Comparison of ENCODE assay signal across 25 cellular contexts in genomic region chr2:18369750-18370149, GRCh38.
DNase-seq lines count a peak whose midpoint lies in the region; ATAC-seq, FAIRE-seq and TF ChIP-seq lines count a peak whose summit lies in the region.
"Had no signal": no experiment of that assay in that cellular context is flagged by ENCODE, and none has a peak within 500 bp of the region (broad histone marks: within the 10 kb centered on the region; RNA-seq: fewer than 3 reads in every experiment).

No MANE protein-coding gene starts in this region.

- H3K9me1 ChIP-seq in IMR-90 (ENCODE audit: insufficient read depth, low read length): no peaks in the 10 kb centered on the region

- TF ChIP-seq CTCF in IMR-90 (conservative IDR thresholded peaks at IDR 0.05; ENCODE audit: low read depth, low read length) (no peak), astrocyte (IDR thresholded peaks at IDR 0.05; ENCODE audit: insufficient read depth, low read depth, low read length) (no peak), fibroblast of the aortic adventitia (IDR thresholded peaks at IDR 0.05; ENCODE audit: insufficient read depth, low read length) (no peak), Peyer's patch (IDR thresholded peaks at IDR 0.05) (no peak)

- no peaks in the 10 kb centered on the region for H3K79me1 ChIP-seq in IMR-90 (ENCODE audit: low read depth in 1 of 2, low read length in 2 of 2)

- no peak overlapping the region for H4K5ac ChIP-seq in IMR-90 (ENCODE audit: low read depth, low read length)

- H3K27me3 ChIP-seq in IMR-90 (ENCODE audit: control insufficient read depth, insufficient read depth, low read length) (no peaks in the 10 kb centered on the region), astrocyte (ENCODE audit: insufficient read depth, low read length) (no peaks in the 10 kb centered on the region), Peyer's patch (no peaks in the 10 kb centered on the region)
- H3K27me3 ChIP-seq: heart left ventricle had no signal

- dilution Hi-C loops in IMR-90 (cut with HindIII; ENCODE audit: low sequenced_read_pairs, unreplicated experiment): no loop called here

- H2AFZ ChIP-seq in IMR-90 (replicated peaks; ENCODE audit: low read length, poor library complexity) (no peak overlapping the region), astrocyte (ENCODE audit: low read depth, low read length) (no peak overlapping the region)

- H2AK9ac ChIP-seq in IMR-90 (replicated peaks; ENCODE audit: low read depth, low read length, poor library complexity): no peak overlapping the region

- no peak overlapping the region for H4K91ac ChIP-seq in IMR-90 (ENCODE audit: insufficient read depth, low read depth, low read length)

- in situ Hi-C loops in IMR-90 (cut with MboI; ENCODE audit: low sequenced_read_pairs): loop anchor here (10.0 kb wide), 3 partner anchors 155 to 395 kb away; no protein-coding TSS in a partner anchor

- no peak overlapping the region for H3K14ac ChIP-seq in IMR-90 (replicated peaks; ENCODE audit: low read depth, low read length)

- no peak overlapping the region for H2AK5ac ChIP-seq in IMR-90 (ENCODE audit: low read depth, low read length)

- DNase-seq in AG08395 (ENCODE audit: low spot score): peak; percentile 6
- peak; percentile 74 for DNase-seq in IMR-90
- peak; percentile 88 for DNase-seq in astrocyte (ENCODE audit: low read depth)
- peak; percentile 59 for DNase-seq in fibroblast of the aortic adventitia (ENCODE audit: low read depth)
- DNase-seq in pons (ENCODE audit: low spot score): no peak
- DNase-seq in NCI-H128 (lab: John Stamatoyannopoulos, UW; ENCODE audit: unreplicated experiment): no peak
- DNase-seq in Peyer's patch: no peak
- DNase-seq in NK-92 treated with Interleukin-12 subunit alpha and Interleukin-12 subunit beta, amount 100 ng/mL, for 24 hours (lab: John Stamatoyannopoulos, UW): no peak
- DNase-seq: 8988T; activated CD4-positive, alpha-beta T cell treated with anti-CD3 and anti-CD28 coated beads for 1 hour; activated CD8-positive, alpha-beta T cell treated with anti-CD3 and anti-CD28 coated beads, Interleukin-2, amount 10 ng/mL, durations not matched to agents 7 days and 5 days; activated gamma-delta T cell; activated naive CD8-positive, alpha-beta T cell treated with anti-CD3 and anti-CD28 coated beads, Interleukin-2, amount 50 U/mL, for 24 hours; activated T-cell treated with anti-CD3 and anti-CD28 coated beads, Interleukin-2, amount 50 U/mL, for 1 hour; heart left ventricle; Karpas-422; left cardiac atrium; NCI-H1092; NCI-H1930; SIG-M5; stimulated activated CD8-positive, alpha-beta memory T cell treated with anti-CD3 and anti-CD28 coated beads, Interleukin-4, amount 100 ng/mL, for 48 hours; T-helper 1 cell; trophoblast cell had no signal

- no peak overlapping the region for H2BK5ac ChIP-seq in IMR-90 (ENCODE audit: low read depth, low read length, poor library complexity, severe bottlenecking)

- TF ChIP-seq RAD21 in IMR-90 (IDR thresholded peaks at IDR 0.05; ENCODE audit: low read length): no peak

- H3K36me3 Mint-ChIP-seq in astrocyte (ENCODE audit: low read depth, unreplicated experiment): no peaks in the 10 kb centered on the region

- H3K9me3 ChIP-seq in IMR-90 (ENCODE audit: control insufficient read depth, insufficient read depth, low read length) (no peaks in the 10 kb centered on the region), astrocyte (ENCODE audit: insufficient read depth, low read depth, low read length) (no peaks in the 10 kb centered on the region), Peyer's patch (no peaks in the 10 kb centered on the region)
- H3K9me3 ChIP-seq: heart left ventricle had no signal

- no peak overlapping the region for H3K4ac ChIP-seq in IMR-90 (ENCODE audit: low read depth, low read length)

- TF ChIP-seq POLR2A in IMR-90 (IDR thresholded peaks at IDR 0.05; ENCODE audit: low read depth, low read length) (no peak), Peyer's patch (IDR thresholded peaks at IDR 0.05) (no peak)

- H3K18ac ChIP-seq in IMR-90 (ENCODE audit: low read depth, low read length): no peak overlapping the region

- no peak overlapping the region for H3K27ac ChIP-seq in IMR-90 (ENCODE audit: insufficient read depth, low read length)
- H3K27ac ChIP-seq in astrocyte (ENCODE audit: low read depth, low read length): no peak overlapping the region
- no peak overlapping the region for H3K27ac ChIP-seq in Peyer's patch
- H3K27ac ChIP-seq: heart left ventricle had no signal

- no peaks in the 10 kb centered on the region for H3K27me3 Mint-ChIP-seq in astrocyte (ENCODE audit: low read depth, unreplicated experiment)
- H3K27me3 Mint-ChIP-seq: dendritic cell treated with granulocyte-macrophage colony-stimulating factor and Interleukin-4, amounts not matched to agents 40 ng/mL and 50 ng/mL, for 4 days had no signal

- POLR2A ChIA-PET in IMR-90 (lab: Charles Lee; ENCODE audit: unreplicated experiment): no interaction called here

- H3K4me2 ChIP-seq in IMR-90 (ENCODE audit: low read depth, low read length): no peak overlapping the region
- H3K4me2 ChIP-seq in astrocyte (ENCODE audit: low read length): peak overlapping the region; percentile 50

- no peak overlapping the region for H2BK20ac ChIP-seq in IMR-90 (ENCODE audit: low read depth, low read length)

- FAIRE-seq in astrocyte (lab: Jason Lieb, UNC): no peak

- no peak overlapping the region for H4K8ac ChIP-seq in IMR-90 (ENCODE audit: low read depth in 2 of 2, low read length in 2 of 2)

- ATAC-seq in IMR-90 (ENCODE audit: low read depth): peak; percentile 42; the same call in 1 of the 2 replicates
- ATAC-seq: activated CD8-positive, alpha-beta T cell treated with anti-CD3 and anti-CD28 coated beads, Interleukin-2, amount 10 ng/mL, durations not matched to agents 7 days and 5 days; activated naive CD8-positive, alpha-beta T cell treated with anti-CD3 and anti-CD28 coated beads, Interleukin-2, amount 50 U/mL, for 24 hours; heart left ventricle; left cardiac atrium had no signal

- H3K79me2 ChIP-seq in astrocyte (ENCODE audit: insufficient read depth, low read length): no peaks in the 10 kb centered on the region

- peaks cover 4% of the 10 kb centered on the region; the same call in 1 of the 2 replicates for H3K4me1 ChIP-seq in IMR-90 (ENCODE audit: control insufficient read depth, insufficient read depth, low read length)
- H3K4me1 ChIP-seq in astrocyte (ENCODE audit: insufficient read depth, low read length): peaks cover 18% of the 10 kb centered on the region
- H3K4me1 ChIP-seq in Peyer's patch: no peaks in the 10 kb centered on the region

- WGBS in IMR-90 (ENCODE audit: extremely low coverage in 2 of 2, insufficient read length in 1 of 2), 2 experiments: no CpG with 5 or more reads among the region's 2 CpGs

- H3K4me3 ChIP-seq in IMR-90 (ENCODE audit: insufficient read depth, low read depth, low read length) (no peak overlapping the region), astrocyte (ENCODE audit: insufficient read depth, low read depth, low read length) (no peak overlapping the region), fibroblast of the aortic adventitia (ENCODE audit: low read depth, low read length) (no peak overlapping the region), Peyer's patch (no peak overlapping the region)
- H3K4me3 ChIP-seq: heart left ventricle had no signal

- no peaks in the 10 kb centered on the region for H3K36me3 ChIP-seq in IMR-90 (ENCODE audit: control insufficient read depth, insufficient read depth, low read length)
- H3K36me3 ChIP-seq in astrocyte (ENCODE audit: insufficient read depth, low read length): no peaks in the 10 kb centered on the region
- no peaks in the 10 kb centered on the region for H3K36me3 ChIP-seq in Peyer's patch
- H3K36me3 ChIP-seq: heart left ventricle had no signal

- no peak overlapping the region for H2BK15ac ChIP-seq in IMR-90 (ENCODE audit: low read depth, low read length)

- H4K20me1 ChIP-seq in IMR-90 (ENCODE audit: insufficient read depth, low read length) (no peaks in the 10 kb centered on the region), astrocyte (ENCODE audit: insufficient read depth, low read length) (no peaks in the 10 kb centered on the region)

- H3K4me3 Mint-ChIP-seq in astrocyte (ENCODE audit: unreplicated experiment): no peak overlapping the region
- H3K4me3 Mint-ChIP-seq: activated CD8-positive, alpha-beta T cell treated with anti-CD3 and anti-CD28 coated beads, Interleukin-2, amount 10 ng/mL, durations not matched to agents 7 days and 5 days; activated naive CD8-positive, alpha-beta T cell treated with anti-CD3 and anti-CD28 coated beads, Interleukin-2, amount 50 U/mL, for 24 hours; dendritic cell treated with granulocyte-macrophage colony-stimulating factor and Interleukin-4, amounts not matched to agents 40 ng/mL and 50 ng/mL, for 4 days; neural crest cell had no signal

- H3K27ac Mint-ChIP-seq in astrocyte (ENCODE audit: unreplicated experiment): no peak overlapping the region
- H3K27ac Mint-ChIP-seq: activated CD8-positive, alpha-beta T cell treated with anti-CD3 and anti-CD28 coated beads, Interleukin-2, amount 10 ng/mL, durations not matched to agents 7 days and 5 days; activated naive CD8-positive, alpha-beta T cell treated with anti-CD3 and anti-CD28 coated beads, Interleukin-2, amount 50 U/mL, for 24 hours; dendritic cell treated with granulocyte-macrophage colony-stimulating factor and Interleukin-4, amounts not matched to agents 40 ng/mL and 50 ng/mL, for 4 days had no signal

- no peak overlapping the region for H3K23ac ChIP-seq in IMR-90 (ENCODE audit: low read depth, low read length)

- CTCF ChIA-PET in IMR-90 (lab: Yijun Ruan, JAX): interaction anchor here (1.0 kb wide), 1 partner anchor 9 kb away, joined by 4 read pairs; no protein-coding TSS in a partner anchor

- H3K9ac ChIP-seq in IMR-90 (ENCODE audit: low read depth, low read length): no peak overlapping the region
- H3K9ac ChIP-seq in astrocyte (ENCODE audit: low read length): no peak overlapping the region

- intact Hi-C loops in IMR-90 (cut with micrococcal nuclease): no loop called here

- no peaks in the 10 kb centered on the region for H3K9me3 Mint-ChIP-seq in astrocyte (ENCODE audit: unreplicated experiment)
- H3K9me3 Mint-ChIP-seq: activated naive CD8-positive, alpha-beta T cell treated with anti-CD3 and anti-CD28 coated beads, Interleukin-2, amount 50 U/mL, for 24 hours; dendritic cell treated with granulocyte-macrophage colony-stimulating factor and Interleukin-4, amounts not matched to agents 40 ng/mL and 50 ng/mL, for 4 days; neural crest cell had no signal

- H2BK120ac ChIP-seq in IMR-90 (ENCODE audit: low read depth, low read length): no peak overlapping the region

- H3K56ac ChIP-seq in IMR-90 (ENCODE audit: extremely low read depth, insufficient read depth, low read length): no peak overlapping the region

- peaks cover 13% of the 10 kb centered on the region for H3K4me1 Mint-ChIP-seq in astrocyte (ENCODE audit: low read depth, unreplicated experiment)
- H3K4me1 Mint-ChIP-seq: activated naive CD8-positive, alpha-beta T cell treated with anti-CD3 and anti-CD28 coated beads, Interleukin-2, amount 50 U/mL, for 24 hours; neural crest cell had no signal

- BruUV-seq in IMR-90 (replicated peaks; lab: Mats Ljungman, UMichigan): no TSS peak

TF ChIP-seq in IMR-90, 13 proteins besides CTCF, POLR2A, EP300 and RAD21 (continues in another document):
- 0 out of 2 replicates have a peak, but pooled peaks have one; percentile 12 for TF ChIP-seq FOS (IDR thresholded peaks at IDR 0.05; ENCODE audit: low read depth, low read length)
- no peak for TF ChIP-seq RCOR1 (IDR thresholded peaks at IDR 0.05; ENCODE audit: insufficient replicate concordance, low read length)
- TF ChIP-seq RFX5 (IDR thresholded peaks at IDR 0.05; ENCODE audit: low read depth, low read length): no peak

Comparison
In these comparisons a context has a peak if more than half of its experiments do, and no peak if none do; other contexts are left out.
1. DNase-seq: peak in AG08395 (single experiment), IMR-90 (single experiment), astrocyte (single experiment) and fibroblast of the aortic adventitia (single experiment); none in pons (single experiment), NCI-H128 (single experiment), Peyer's patch (0 of 3) and NK-92 treated with Interleukin-12 subunit alpha and Interleukin-12 subunit beta, amount 100 ng/mL, for 24 hours (single experiment).